ENCODE assay signal across 8 cellular contexts in the genomic region with DNA sequence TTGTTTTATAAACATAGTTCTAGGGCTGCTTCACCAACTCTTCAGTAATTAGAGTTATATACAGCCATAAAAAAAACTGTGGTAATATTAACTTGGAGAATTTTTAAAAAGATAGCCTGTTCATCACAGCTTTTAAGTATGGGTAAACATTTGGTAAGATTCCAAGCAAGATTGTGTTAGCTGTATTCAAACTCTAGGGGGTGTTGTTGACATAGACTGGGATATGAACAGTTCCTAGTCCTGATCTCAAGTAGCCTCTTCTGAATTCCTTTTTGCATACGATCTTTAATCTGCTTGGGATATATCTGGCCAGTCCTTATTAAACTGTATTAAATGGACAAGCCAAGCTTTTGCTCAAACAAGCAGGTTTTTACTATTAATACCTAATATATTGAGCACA. TPM values are rescaled to one million over a fixed set of nuclear protein-coding genes. Genes with fewer than 3 reads are reported as not detected.
DNase-seq lines count a peak whose midpoint lies in the region; ATAC-seq and TF ChIP-seq lines count a peak whose summit lies in the region.

No MANE protein-coding gene starts in this region.

- no peak for TF ChIP-seq POLR2A in erythroblast (IDR thresholded peaks at IDR 0.05; ENCODE audit: low read length)

- no peak overlapping the region for H2AFZ ChIP-seq in osteoblast (ENCODE audit: low read length)

- peaks cover 30% of the 10 kb centered on the region for H3K4me1 ChIP-seq in osteoblast (ENCODE audit: insufficient read depth, low read length)

- H3K79me2 ChIP-seq in osteoblast (ENCODE audit: insufficient read depth, low read length) = peaks cover 82% of the 10 kb centered on the region

- no peak for ATAC-seq in GM21737 (IDR thresholded peaks at IDR 0.05; ENCODE audit: unreplicated experiment)
- no peak for ATAC-seq in GM21529 (IDR thresholded peaks at IDR 0.05; ENCODE audit: unreplicated experiment)

- TF ChIP-seq CTCF in AG09319 (IDR thresholded peaks at IDR 0.05; ENCODE audit: low read depth, low read length) (peak; percentile 67), GM12874 (IDR thresholded peaks at IDR 0.05; ENCODE audit: insufficient read depth, low read depth, low read length) (peak; percentile 21; the same call in 1 of the 2 replicates), osteoblast (IDR thresholded peaks at IDR 0.05; ENCODE audit: extremely low read depth, low read depth, low read length) (peak; percentile 51)

- H3K27me3 ChIP-seq in osteoblast (ENCODE audit: insufficient read depth, low read length) = no peaks in the 10 kb centered on the region

- H3K4me2 ChIP-seq in osteoblast (ENCODE audit: insufficient read depth, low read length) = peak overlapping the region; percentile 0

- H4K20me1 ChIP-seq in osteoblast (ENCODE audit: insufficient read depth, low read length) = peaks cover 43% of the 10 kb centered on the region

- DNase-seq in AG09319 (ENCODE audit: extremely low read depth, low read depth) (peak; percentile 50), erythroblast (lab: John Stamatoyannopoulos, UW) (peak; percentile 24 to 59), osteoblast (ENCODE audit: insufficient read length, low spot score, missing footprints) (peak; percentile 25), SK-N-DZ (ENCODE audit: low spot score) (no peak)

- peaks cover 47% of the 10 kb centered on the region for H3K36me3 ChIP-seq in osteoblast (ENCODE audit: insufficient read depth, low read length)

- H3K27ac ChIP-seq in osteoblast (ENCODE audit: low read depth, low read length) = peak overlapping the region; percentile 47

- H3K9me3 ChIP-seq in osteoblast (ENCODE audit: low read depth, low read length) = no peaks in the 10 kb centered on the region

- H3K4me3 ChIP-seq in osteoblast (ENCODE audit: insufficient read depth, low read length) = no peak overlapping the region

TF ChIP-seq in PFSK-1, 5 proteins besides CTCF, POLR2A, EP300 and RAD21:
- no peak for TF ChIP-seq POLR2AphosphoS5 (IDR thresholded peaks at IDR 0.05; ENCODE audit: low read depth, low read length)
- TF ChIP-seq, protein P1, sequence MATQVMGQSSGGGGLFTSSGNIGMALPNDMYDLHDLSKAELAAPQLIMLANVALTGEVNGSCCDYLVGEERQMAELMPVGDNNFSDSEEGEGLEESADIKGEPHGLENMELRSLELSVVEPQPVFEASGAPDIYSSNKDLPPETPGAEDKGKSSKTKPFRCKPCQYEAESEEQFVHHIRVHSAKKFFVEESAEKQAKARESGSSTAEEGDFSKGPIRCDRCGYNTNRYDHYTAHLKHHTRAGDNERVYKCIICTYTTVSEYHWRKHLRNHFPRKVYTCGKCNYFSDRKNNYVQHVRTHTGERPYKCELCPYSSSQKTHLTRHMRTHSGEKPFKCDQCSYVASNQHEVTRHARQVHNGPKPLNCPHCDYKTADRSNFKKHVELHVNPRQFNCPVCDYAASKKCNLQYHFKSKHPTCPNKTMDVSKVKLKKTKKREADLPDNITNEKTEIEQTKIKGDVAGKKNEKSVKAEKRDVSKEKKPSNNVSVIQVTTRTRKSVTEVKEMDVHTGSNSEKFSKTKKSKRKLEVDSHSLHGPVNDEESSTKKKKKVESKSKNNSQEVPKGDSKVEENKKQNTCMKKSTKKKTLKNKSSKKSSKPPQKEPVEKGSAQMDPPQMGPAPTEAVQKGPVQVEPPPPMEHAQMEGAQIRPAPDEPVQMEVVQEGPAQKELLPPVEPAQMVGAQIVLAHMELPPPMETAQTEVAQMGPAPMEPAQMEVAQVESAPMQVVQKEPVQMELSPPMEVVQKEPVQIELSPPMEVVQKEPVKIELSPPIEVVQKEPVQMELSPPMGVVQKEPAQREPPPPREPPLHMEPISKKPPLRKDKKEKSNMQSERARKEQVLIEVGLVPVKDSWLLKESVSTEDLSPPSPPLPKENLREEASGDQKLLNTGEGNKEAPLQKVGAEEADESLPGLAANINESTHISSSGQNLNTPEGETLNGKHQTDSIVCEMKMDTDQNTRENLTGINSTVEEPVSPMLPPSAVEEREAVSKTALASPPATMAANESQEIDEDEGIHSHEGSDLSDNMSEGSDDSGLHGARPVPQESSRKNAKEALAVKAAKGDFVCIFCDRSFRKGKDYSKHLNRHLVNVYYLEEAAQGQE (IDR thresholded peaks at IDR 0.05; ENCODE audit: insufficient read depth in 1 of 2, low read depth in 2 of 2, low read length in 2 of 2) = peak; percentile 12 to 56; a peak in 1 of 4 replicates
- TF ChIP-seq SIN3A (IDR thresholded peaks at IDR 0.05; ENCODE audit: borderline replicate concordance, insufficient read depth, low read length) = no peak

RNA-seq across cellular contexts. Expression of gene NOP58, which starts 13.4 kb away (rescaled TPM):
- polyA plus RNA-seq in PFSK-1 (2012; ENCODE audit: insufficient read length, low read depth) = 64.6 TPM
- total RNA-seq in osteoblast = 40.1 and 41.3 TPM in 2 replicates
- polyA plus RNA-seq in SK-N-DZ (2014; cell fraction: cytosol; rRNA removed) = 124 and 136 TPM in 2 replicates
- 247 and 339 TPM in 2 replicates for polyA plus RNA-seq in SK-N-DZ (2014; cell fraction: nucleus; rRNA removed)

RNA-seq across cellular contexts. Expression of gene SUMO1, which starts 40.5 kb away (rescaled TPM):
- polyA plus RNA-seq in PFSK-1 (2012; ENCODE audit: insufficient read length, low read depth) = 40.9 TPM
- total RNA-seq in osteoblast = 107 and 111 TPM in 2 replicates
- polyA plus RNA-seq in SK-N-DZ (2014; cell fraction: cytosol; rRNA removed) = 230 and 252 TPM in 2 replicates
- 121 and 133 TPM in 2 replicates for polyA plus RNA-seq in SK-N-DZ (2014; cell fraction: nucleus; rRNA removed)
